Comparison of ENCODE assay signal across 21 cellular contexts in genomic region chr12:21797539-21797938, GRCh38. TPM values are rescaled to one million over a fixed set of nuclear protein-coding genes. Genes with fewer than 3 reads are reported as not detected.
"Had no signal": no experiment of that assay in that cellular context is flagged by ENCODE, and none has a peak within 500 bp of the region (broad histone marks: within the 10 kb centered on the region; RNA-seq: fewer than 3 reads in every experiment).

No MANE protein-coding gene starts in this region.

- H3K27ac ChIP-seq: colonic mucosa, hepatocyte, parathyroid adenoma, prostate gland, upper lobe of left lung, uterus had no signal

- H3K9me3 ChIP-seq: colonic mucosa, gastrocnemius medialis, prostate gland, upper lobe of left lung, uterus had no signal

- DNase-seq: caudate nucleus; colonic mucosa; dermis blood vessel endothelial cell; endodermal cell; gastrocnemius medialis; mesenchymal stem cell; midbrain; naive B cell; occipital lobe; retina; stimulated activated CD4-positive, alpha-beta T cell treated with anti-CD3 and anti-CD28 coated beads, Interleukin-2, amount 100 ng/mL, for 48 hours; stimulated activated naive CD4-positive, alpha-beta T cell treated with Interleukin-2 at 50 U/mL for 16 hours; upper lobe of left lung; uterus had no signal

- H3K36me3 Mint-ChIP-seq: naive B cell had no signal

- H3K4me1 ChIP-seq: colonic mucosa, gastrocnemius medialis, parathyroid adenoma, prostate gland, uterus had no signal

- H3K4me3 ChIP-seq: colonic mucosa, gastrocnemius medialis, hepatocyte, lung, prostate gland, smooth muscle cell, upper lobe of left lung, uterus had no signal

- H3K27me3 ChIP-seq: colonic mucosa, gastrocnemius medialis, hepatocyte, upper lobe of left lung, uterus had no signal

- H3K9ac ChIP-seq: parathyroid adenoma had no signal

- H3K27ac Mint-ChIP-seq: endodermal cell, naive B cell, nephron had no signal

- H3K4me3 Mint-ChIP-seq: endodermal cell, naive B cell, nephron had no signal

- H3K27me3 Mint-ChIP-seq: naive B cell had no signal

- H3K4me1 Mint-ChIP-seq: endodermal cell, naive B cell, nephron had no signal

- H3K9me3 Mint-ChIP-seq: endodermal cell had no signal

- ATAC-seq: left lobe of liver had no signal

- H3K36me3 ChIP-seq: colonic mucosa, prostate gland, upper lobe of left lung, uterus had no signal

RNA-seq across cellular contexts. Expression of gene KCNJ8, which starts 23.0 kb away (rescaled TPM):
- total RNA-seq: smooth muscle cell had no signal
- polyA plus RNA-seq: smooth muscle cell had no signal
